In the genomic region with DNA sequence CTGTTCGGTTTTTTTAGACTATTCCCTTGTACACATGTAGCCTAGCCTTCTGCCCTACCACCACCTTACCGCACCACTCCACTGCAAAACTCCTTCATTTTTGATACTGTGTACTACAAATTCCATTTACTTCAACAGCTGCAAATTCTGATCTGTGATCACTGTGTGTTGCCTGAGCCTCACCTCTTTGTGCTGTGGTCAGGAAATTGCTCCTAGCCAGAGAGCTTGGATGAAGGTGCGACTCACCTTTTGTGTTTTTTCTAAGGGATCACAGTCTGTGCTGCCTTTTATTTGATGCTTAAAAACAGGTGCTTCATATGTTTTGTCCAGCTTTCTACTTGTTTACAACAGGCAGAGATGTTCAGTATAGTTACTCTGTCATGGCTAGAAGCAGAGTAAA, we compare ENCODE assay signal across 17 cellular contexts. TPM values are rescaled to one million over a fixed set of nuclear protein-coding genes. Genes with fewer than 3 reads are reported as not detected.
DNase-seq lines count a peak whose midpoint lies in the region; TF ChIP-seq lines count a peak whose summit lies in the region.
"Had no signal": no experiment of that assay in that cellular context is flagged by ENCODE, and none has a peak within 500 bp of the region (broad histone marks: within the 10 kb centered on the region; RNA-seq: fewer than 3 reads in every experiment).

No MANE protein-coding gene starts in this region.

- intact Hi-C loops in sigmoid colon (cut with DNase I) = no loop called here

- 80 to 90% methylated on average over 3 of the region's 3 CpGs for WGBS in sigmoid colon, 2 donors
- 97% methylated on average over 3 of the region's 3 CpGs for WGBS in hepatocyte (ENCODE audit: low lambda C conversion rate, missing lambda C conversion rate)

- H3K9me3 ChIP-seq in SU-DHL-6 (ENCODE audit: insufficient read depth, low read length) (no peaks in the 10 kb centered on the region), sigmoid colon (no peaks in the 10 kb centered on the region), hepatocyte (ENCODE audit: low read depth) (no peaks in the 10 kb centered on the region)
- H3K9me3 ChIP-seq: spleen, upper lobe of right lung had no signal

- H3K27me3 ChIP-seq in SU-DHL-6 (ENCODE audit: low read length) = no peaks in the 10 kb centered on the region
- no peaks in the 10 kb centered on the region for H3K27me3 ChIP-seq in sigmoid colon
- H3K27me3 ChIP-seq in hepatocyte = no peaks in the 10 kb centered on the region
- H3K27me3 ChIP-seq: spleen, upper lobe of right lung had no signal

- H3K79me2 ChIP-seq in SU-DHL-6 (ENCODE audit: insufficient read depth, low read length) (peaks cover 29% of the 10 kb centered on the region), hepatocyte (peaks cover 91% of the 10 kb centered on the region)

- no peaks in the 10 kb centered on the region for H3K9me3 Mint-ChIP-seq in endothelial cell (ENCODE audit: unreplicated experiment)
- H3K9me3 Mint-ChIP-seq: activated T-helper 2 cell treated with anti-CD3 and anti-CD28 coated beads, Interferon-gamma antibody, Interleukin-2, Interleukin-4, amounts not matched to agents 10 μg/mL and 5 μg/mL and 100 μg/mL, durations not matched to agents 14 hours and 24 hours and 36 hours; stimulated activated naive CD8-positive, alpha-beta T cell treated with anti-CD3 and anti-CD28 coated beads, Interleukin-15, Interleukin-2, amounts not matched to agents 100 ng/mL and 50 ng/mL, for 24 hours had no signal

- H3K4me1 ChIP-seq in sigmoid colon (peaks cover 0 to 29% (median 14%) of the 10 kb centered on the region in 4 donors), hepatocyte (ENCODE audit: insufficient read depth) (no peaks in the 10 kb centered on the region)
- H3K4me1 ChIP-seq: upper lobe of right lung had no signal

- TF ChIP-seq EP300 in sigmoid colon (IDR thresholded peaks at IDR 0.05) = no peak

- no peak overlapping the region for H3K9ac ChIP-seq in SU-DHL-6 (ENCODE audit: low read length)

- TF ChIP-seq POLR2A in sigmoid colon (IDR thresholded peaks at IDR 0.05) = no peak

- H3F3A ChIP-seq in SU-DHL-6 (ENCODE audit: insufficient read depth) = peaks cover 12% of the 10 kb centered on the region

- H3K4me2 ChIP-seq in SU-DHL-6 (ENCODE audit: low read depth, low read length, poor library complexity, severe bottlenecking) = peak overlapping the region; percentile 26
- no peak overlapping the region for H3K4me2 ChIP-seq in hepatocyte

- peak overlapping the region; percentile 39 for H3K27ac Mint-ChIP-seq in endothelial cell (ENCODE audit: unreplicated experiment)
- H3K27ac Mint-ChIP-seq: activated T-helper 2 cell treated with anti-CD3 and anti-CD28 coated beads, Interferon-gamma antibody, Interleukin-2, Interleukin-4, amounts not matched to agents 10 μg/mL and 5 μg/mL and 100 μg/mL, durations not matched to agents 14 hours and 24 hours and 36 hours; stimulated activated naive CD8-positive, alpha-beta T cell treated with anti-CD3 and anti-CD28 coated beads, Interleukin-15, Interleukin-2, amounts not matched to agents 100 ng/mL and 50 ng/mL, for 24 hours had no signal

- peaks cover 1% of the 10 kb centered on the region for H3K27me3 Mint-ChIP-seq in endothelial cell (ENCODE audit: unreplicated experiment)
- H3K27me3 Mint-ChIP-seq: stimulated activated naive CD8-positive, alpha-beta T cell treated with anti-CD3 and anti-CD28 coated beads, Interleukin-15, Interleukin-2, amounts not matched to agents 100 ng/mL and 50 ng/mL, for 24 hours had no signal

- H3K4me3 Mint-ChIP-seq in endothelial cell (ENCODE audit: unreplicated experiment) = no peak overlapping the region
- H3K4me3 Mint-ChIP-seq: stimulated activated naive CD8-positive, alpha-beta T cell treated with anti-CD3 and anti-CD28 coated beads, Interleukin-15, Interleukin-2, amounts not matched to agents 100 ng/mL and 50 ng/mL, for 24 hours had no signal

- H3K4me1 Mint-ChIP-seq in endothelial cell (ENCODE audit: unreplicated experiment) = peaks cover 10% of the 10 kb centered on the region

- H3K9me2 ChIP-seq in SU-DHL-6 (replicated peaks; ENCODE audit: insufficient read depth, low read length) (no peaks in the 10 kb centered on the region), hepatocyte (replicated peaks; ENCODE audit: insufficient read depth) (no peaks in the 10 kb centered on the region)

- DNase-seq in NCI-H748 (lab: John Stamatoyannopoulos, UW; ENCODE audit: unreplicated experiment) (peak; percentile 21), NCI-H748 treated with DMSO at 0.1 percent for 48 hours (lab: John Stamatoyannopoulos, UW) (no peak), endothelial cell (ENCODE audit: low spot score) (no peak), renal cortical epithelial cell (ENCODE audit: low read depth) (peak; percentile 35), sigmoid colon (no peak), NCI-H2171 (lab: John Stamatoyannopoulos, UW) (no peak), hepatocyte (ENCODE audit: low spot score) (no peak)
- DNase-seq: activated CD4-positive, alpha-beta T cell treated with anti-CD3 and anti-CD28 coated beads, Interleukin-2, amount 50 U/mL, for 4 hours; amygdala; kidney; NCI-H1092; posterior cingulate gyrus; spleen; upper lobe of right lung had no signal

- H3K27ac ChIP-seq in SU-DHL-6 (ENCODE audit: low read depth, low read length) (no peak overlapping the region), sigmoid colon (no peak overlapping the region), hepatocyte (no peak overlapping the region)
- H3K27ac ChIP-seq: upper lobe of right lung had no signal

- H3K4me3 ChIP-seq in SU-DHL-6 (ENCODE audit: insufficient read depth, low read length, poor library complexity, severe bottlenecking) (no peak overlapping the region), sigmoid colon (no peak overlapping the region), hepatocyte (no peak overlapping the region)
- H3K4me3 ChIP-seq: spleen, upper lobe of right lung had no signal

- TF ChIP-seq CTCF in SU-DHL-6 (IDR thresholded peaks at IDR 0.05; ENCODE audit: insufficient read depth, low read length, poor library complexity, severe bottlenecking) (no peak), endothelial cell (IDR thresholded peaks at IDR 0.05; ENCODE audit: unreplicated experiment) (no peak), sigmoid colon (IDR thresholded peaks at IDR 0.05) (no peak), hepatocyte (IDR thresholded peaks at IDR 0.05; ENCODE audit: poor library complexity) (no peak)

- H2AFZ ChIP-seq in SU-DHL-6 (ENCODE audit: low read depth, low read length, severe bottlenecking) (no peak overlapping the region), hepatocyte (no peak overlapping the region)

- peaks cover 5% of the 10 kb centered on the region; the same call in 1 of the 2 replicates for H3K36me3 ChIP-seq in SU-DHL-6 (ENCODE audit: low read length)
- no peaks in the 10 kb centered on the region for H3K36me3 ChIP-seq in sigmoid colon
- H3K36me3 ChIP-seq in hepatocyte (replicated peaks; ENCODE audit: insufficient read depth, low read depth) = no peaks in the 10 kb centered on the region
- H3K36me3 ChIP-seq: upper lobe of right lung had no signal

- H3K36me3 Mint-ChIP-seq in endothelial cell (ENCODE audit: low read depth, unreplicated experiment) = no peaks in the 10 kb centered on the region

- H4K20me1 ChIP-seq in SU-DHL-6 (ENCODE audit: low read depth, low read length) (peaks cover 20% of the 10 kb centered on the region), hepatocyte (ENCODE audit: insufficient read depth, poor library complexity, severe bottlenecking) (no peaks in the 10 kb centered on the region)

RNA-seq across cellular contexts. Expression of a gene that starts 31.5 kb away (rescaled TPM):
- total RNA-seq in endothelial cell (ENCODE audit: unreplicated experiment) = 55.6 TPM
- 73.8 and 91.8 TPM in 2 replicates for total RNA-seq in renal cortical epithelial cell
- 10 to 100 TPM; 55.8 to 99.6 (median 77.2) TPM for total RNA-seq in sigmoid colon
- polyA plus RNA-seq in sigmoid colon = 10 to 100 TPM; 21.6 to 37.2 (median 26.5) TPM
- 59.3 and 67.1 TPM in 2 replicates for total RNA-seq in hepatocyte
- polyA plus RNA-seq in hepatocyte = 20.8 and 26.1 TPM in 2 replicates

Comparison
In these comparisons a context has a peak if more than half of its experiments do, and no peak if none do; other contexts are left out.
1. DNase-seq: peak in NCI-H748 (single experiment) and renal cortical epithelial cell (single experiment); none in NCI-H748 treated with DMSO at 0.1 percent for 48 hours (single experiment), endothelial cell (single experiment), sigmoid colon (single experiment), NCI-H2171 (single experiment) and hepatocyte (single experiment).